ENCODE assay signal across 14 cellular contexts in the genomic region with DNA sequence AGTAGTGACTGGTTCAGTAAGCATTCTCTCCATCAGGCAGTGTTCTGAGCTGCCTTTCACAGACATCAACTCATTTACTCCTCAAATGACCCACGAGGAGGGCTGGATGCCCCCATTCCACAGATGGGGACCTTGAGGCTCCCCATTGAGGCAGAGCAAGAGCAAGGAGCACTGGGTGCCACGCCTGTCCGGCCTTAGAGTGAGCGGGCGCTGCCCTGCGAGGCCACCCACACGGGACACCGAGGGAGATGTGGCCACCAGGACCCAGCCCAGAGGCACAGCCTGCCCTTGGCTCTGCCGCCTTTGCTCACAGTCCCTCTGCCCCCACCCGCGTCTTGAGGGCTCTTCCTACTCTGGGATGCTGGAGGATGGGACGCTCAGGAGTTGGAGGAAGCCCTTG. TPM values are rescaled to one million over a fixed set of nuclear protein-coding genes. Genes with fewer than 3 reads are reported as not detected.
DNase-seq lines count a peak whose midpoint lies in the region; ATAC-seq and TF ChIP-seq lines count a peak whose summit lies in the region.
"Had no signal": no experiment of that assay in that cellular context is flagged by ENCODE, and none has a peak within 500 bp of the region (broad histone marks: within the 10 kb centered on the region; RNA-seq: fewer than 3 reads in every experiment).

No MANE protein-coding gene starts in this region.

- no peaks in the 10 kb centered on the region for H3K27me3 ChIP-seq in MG63
- H3K27me3 ChIP-seq: upper lobe of left lung had no signal

- POLR2A ChIA-PET in activated B cell treated with CpG ODN at 0.5 μM for 24 hours (lab: Charles Lee) (no interaction called here), HEK293T (lab: Yijun Ruan, JAX) (no interaction called here)

- peak overlapping the region; percentile 87 for H3K4me3 Mint-ChIP-seq in activated T-cell treated with anti-CD3 and anti-CD28 coated beads, Interleukin-2, amount 50 U/mL, for 24 hours
- peak overlapping the region; percentile 83 for H3K4me3 Mint-ChIP-seq in activated B cell treated with CpG ODN at 0.5 μM for 24 hours
- peak overlapping the region; percentile 80 to 84 for H3K4me3 Mint-ChIP-seq in stimulated activated naive CD8-positive, alpha-beta T cell treated with anti-CD3 and anti-CD28 coated beads, Interleukin-15, amount 100 ng/mL, for 72 hours

- no peaks in the 10 kb centered on the region for H3K27me3 Mint-ChIP-seq in activated T-cell treated with anti-CD3 and anti-CD28 coated beads, Interleukin-2, amount 50 U/mL, for 24 hours
- no peaks in the 10 kb centered on the region for H3K27me3 Mint-ChIP-seq in activated B cell treated with CpG ODN at 0.5 μM for 24 hours
- no peaks in the 10 kb centered on the region for H3K27me3 Mint-ChIP-seq in stimulated activated naive CD8-positive, alpha-beta T cell treated with anti-CD3 and anti-CD28 coated beads, Interleukin-15, amount 100 ng/mL, for 72 hours

- no peak for ATAC-seq in activated B cell treated with CpG ODN at 0.5 μM for 24 hours (ENCODE audit: low read depth)
- ATAC-seq in stimulated activated naive CD8-positive, alpha-beta T cell treated with anti-CD3 and anti-CD28 coated beads, Interleukin-15, amount 100 ng/mL, for 72 hours: no peak
- ATAC-seq: sciatic nerve had no signal

- intact Hi-C loops in activated B cell treated with CpG ODN at 0.5 μM for 24 hours (cut with micrococcal nuclease): loop anchor here (5.0 kb wide), 1 partner anchor 406 kb away; no protein-coding TSS in a partner anchor

- CTCF ChIA-PET in activated B cell treated with CpG ODN at 0.5 μM for 24 hours (lab: Charles Lee) (interaction anchor here (1.3 to 1.4 kb wide), 2 partner anchors 31 to 63 kb away, joined by 3 to 4 read pairs; no protein-coding TSS in a partner anchor), HEK293T (lab: Yijun Ruan, JAX) (interaction anchor here (0.8 kb wide), 1 partner anchor 68 kb away, joined by 3 read pairs; no protein-coding TSS in a partner anchor)

- peaks cover 74% of the 10 kb centered on the region for H3K4me1 Mint-ChIP-seq in activated T-cell treated with anti-CD3 and anti-CD28 coated beads, Interleukin-2, amount 50 U/mL, for 24 hours (ENCODE audit: low read depth)
- H3K4me1 Mint-ChIP-seq in activated B cell treated with CpG ODN at 0.5 μM for 24 hours: peaks cover 70% of the 10 kb centered on the region
- peaks cover 80% of the 10 kb centered on the region for H3K4me1 Mint-ChIP-seq in stimulated activated naive CD8-positive, alpha-beta T cell treated with anti-CD3 and anti-CD28 coated beads, Interleukin-15, amount 100 ng/mL, for 72 hours

- peak overlapping the region; percentile 73 for H3K27ac Mint-ChIP-seq in activated T-cell treated with anti-CD3 and anti-CD28 coated beads, Interleukin-2, amount 50 U/mL, for 24 hours
- peak overlapping the region; percentile 77 for H3K27ac Mint-ChIP-seq in activated B cell treated with CpG ODN at 0.5 μM for 24 hours
- no peak overlapping the region for H3K27ac Mint-ChIP-seq in stimulated activated naive CD8-positive, alpha-beta T cell treated with anti-CD3 and anti-CD28 coated beads, Interleukin-15, amount 100 ng/mL, for 72 hours

- no peak for TF ChIP-seq CTCF in activated B cell treated with CpG ODN at 0.5 μM for 24 hours (IDR thresholded peaks at IDR 0.05)

- H3K4me3 ChIP-seq in MG63: no peak overlapping the region

- H3K36me3 Mint-ChIP-seq in activated T-cell treated with anti-CD3 and anti-CD28 coated beads, Interleukin-2, amount 50 U/mL, for 24 hours (ENCODE audit: low read depth): peaks cover 24% of the 10 kb centered on the region
- H3K36me3 Mint-ChIP-seq in activated B cell treated with CpG ODN at 0.5 μM for 24 hours (ENCODE audit: low read depth): peaks cover 16% of the 10 kb centered on the region

- no peak for DNase-seq in activated T-cell treated with anti-CD3 and anti-CD28 coated beads, Interleukin-2, amount 50 U/mL, for 24 hours
- DNase-seq in activated T-cell treated with anti-CD3 and anti-CD28 coated beads for 4 hours (no peak), activated B cell treated with CpG ODN at 0.5 μM for 24 hours (no peak), kidney tubule cell (ENCODE audit: low spot score) (peak; percentile 45), T-helper 9 cell (no peak), MG63 (no peak), HEK293T (ENCODE audit: extremely low spot score) (no peak)
- no peak for DNase-seq in stimulated activated naive CD8-positive, alpha-beta T cell treated with anti-CD3 and anti-CD28 coated beads, Interleukin-15, amount 100 ng/mL, for 72 hours
- DNase-seq: activated effector memory CD4-positive, alpha-beta T cell treated with Interleukin-2 at 50 U/mL for 16 hours; NCI-H1105 treated with DMSO at 0.1 percent for 48 hours; NCI-H524 treated with DMSO at 0.1 percent for 48 hours; SHP77 had no signal

- no peaks in the 10 kb centered on the region for H3K9me3 ChIP-seq in MG63
- H3K9me3 ChIP-seq: upper lobe of left lung had no signal

- peaks cover 10% of the 10 kb centered on the region for H3K36me3 ChIP-seq in MG63
- H3K36me3 ChIP-seq: upper lobe of left lung had no signal

- no peaks in the 10 kb centered on the region for H3K9me3 Mint-ChIP-seq in activated T-cell treated with anti-CD3 and anti-CD28 coated beads, Interleukin-2, amount 50 U/mL, for 24 hours
- no peaks in the 10 kb centered on the region for H3K9me3 Mint-ChIP-seq in activated B cell treated with CpG ODN at 0.5 μM for 24 hours
- no peaks in the 10 kb centered on the region for H3K9me3 Mint-ChIP-seq in stimulated activated naive CD8-positive, alpha-beta T cell treated with anti-CD3 and anti-CD28 coated beads, Interleukin-15, amount 100 ng/mL, for 72 hours

TF ChIP-seq in HEK293T, 16 proteins besides CTCF, POLR2A, EP300 and RAD21:
- TF ChIP-seq FOXK2 (IDR thresholded peaks at IDR 0.05) (no peak), L3MBTL2 (conservative IDR thresholded peaks at IDR 0.05) (no peak), BHLHE40 (IDR thresholded peaks at IDR 0.05; ENCODE audit: borderline replicate concordance) (no peak), HDGF (IDR thresholded peaks at IDR 0.05; ENCODE audit: borderline replicate concordance) (no peak), TARDBP (IDR thresholded peaks at IDR 0.05) (no peak), SUZ12 (IDR thresholded peaks at IDR 0.05) (no peak), SP1 (IDR thresholded peaks at IDR 0.05) (no peak)
TF ChIP-seq in HEK293T: peak in this region for 0.

RNA-seq across cellular contexts. Expression of a gene that starts 3.0 kb away (rescaled TPM):
- 50.3 and 58.7 TPM in 2 replicates for total RNA-seq in activated B cell treated with CpG ODN at 0.5 μM for 24 hours
- 10.7 and 12.7 TPM in 2 replicates for total RNA-seq in MG63 (2014; rRNA removed; shearing (Covaris generic); ENCODE audit: low replicate concordance)

Comparison
In these comparisons a context has a peak if more than half of its experiments do, and no peak if none do; other contexts are left out.
1. H3K27ac Mint-ChIP-seq: peak in activated T-cell treated with anti-CD3 and anti-CD28 coated beads, Interleukin-2, amount 50 U/mL, for 24 hours (single experiment) and activated B cell treated with CpG ODN at 0.5 μM for 24 hours (single experiment); none in stimulated activated naive CD8-positive, alpha-beta T cell treated with anti-CD3 and anti-CD28 coated beads, Interleukin-15, amount 100 ng/mL, for 72 hours (0 of 2).
2. Peak in every context shown above with its lines, with median percentiles within 50 percentile points of each other: H3K4me3 Mint-ChIP-seq.